In genomic region chr2:45614871-45615270, GRCh38 we compare ENCODE assay signal across 2 cellular contexts.
TF ChIP-seq lines count a peak whose summit lies in the region.

No MANE protein-coding gene starts in this region.

TF ChIP-seq in HEK293, 187 proteins besides CTCF, POLR2A, EP300 and RAD21:
- TF ChIP-seq ZNF221 (tag by site-specific recombination; IDR thresholded peaks at IDR 0.05; ENCODE audit: borderline replicate concordance): no peak
- TF ChIP-seq TSHZ1 (tag by site-specific recombination; IDR thresholded peaks at IDR 0.05; ENCODE audit: borderline replicate concordance): no peak
- no peak for TF ChIP-seq ZNF398 (tag by site-specific recombination; IDR thresholded peaks at IDR 0.05)
- peak; percentile 51 for TF ChIP-seq ZNF335 (tag by site-specific recombination; conservative IDR thresholded peaks at IDR 0.05)
- TF ChIP-seq MEIS1 (CRISPR knock-in tag; IDR thresholded peaks at IDR 0.05; ENCODE audit: borderline replicate concordance): no peak
- no peak for TF ChIP-seq ZNF169 (tag by site-specific recombination; IDR thresholded peaks at IDR 0.05)
- TF ChIP-seq ZNF362 (tag by site-specific recombination; IDR thresholded peaks at IDR 0.05): no peak
- no peak for TF ChIP-seq ZNF223 (tag by site-specific recombination; IDR thresholded peaks at IDR 0.05)
- TF ChIP-seq ZNF629 (tag by site-specific recombination; IDR thresholded peaks at IDR 0.05): no peak
- no peak for TF ChIP-seq ZNF341 (tag by site-specific recombination; IDR thresholded peaks at IDR 0.05; ENCODE audit: low read depth)
- TF ChIP-seq ZNF121 (tag by site-specific recombination; IDR thresholded peaks at IDR 0.05): no peak
- TF ChIP-seq ZNF449 (tag by site-specific recombination; IDR thresholded peaks at IDR 0.05): no peak
- TF ChIP-seq ZBTB17 (tag by site-specific recombination; IDR thresholded peaks at IDR 0.05): peak; percentile 82
- no peak for TF ChIP-seq ZNF513 (tag by site-specific recombination; IDR thresholded peaks at IDR 0.05)
- no peak for TF ChIP-seq WT1 (tag by site-specific recombination; IDR thresholded peaks at IDR 0.05)

TF ChIP-seq in K562, 482 proteins besides CTCF, POLR2A, EP300 and RAD21:
- no peak for TF ChIP-seq SIN3A (IDR thresholded peaks at IDR 0.05; ENCODE audit: borderline replicate concordance in 2 of 2, control insufficient read depth in 1 of 2, low read depth in 2 of 2, low read length in 2 of 2)
- TF ChIP-seq ETV1 (tag; conservative IDR thresholded peaks at IDR 0.05; ENCODE audit: low read depth): no peak
- no peak for TF ChIP-seq CEBPG (CRISPR knock-in tag; IDR thresholded peaks at IDR 0.05)
- TF ChIP-seq CEBPG (tag; conservative IDR thresholded peaks at IDR 0.05 in 1 of 2, IDR thresholded peaks at IDR 0.05 in 1 of 2): peak in 1 of 2 experiments; percentile 35; a peak in 1 of 4 replicates
- peak; percentile 65 for TF ChIP-seq CEBPB (tag; IDR thresholded peaks at IDR 0.05)
